Comparison of ENCODE assay signal across 8 cellular contexts in genomic region chr9:85900504-85901201, GRCh38. TPM values are rescaled to one million over a fixed set of nuclear protein-coding genes. Genes with fewer than 3 reads are reported as not detected.
A peak's percentile ranks its signal among the peaks of the same experiment; 100 is the strongest.
DNase-seq lines count a peak whose midpoint lies in the region; ATAC-seq and TF ChIP-seq lines count a peak whose summit lies in the region.

No MANE protein-coding gene starts in this region.

- no peaks in the 10 kb centered on the region for H4K20me1 ChIP-seq in Loucy (ENCODE audit: insufficient read depth, low read length, poor library complexity, severe bottlenecking)

- no peak overlapping the region for H3K4me3 ChIP-seq in Loucy (ENCODE audit: low read length, poor library complexity, severe bottlenecking)
- no peak overlapping the region for H3K4me3 ChIP-seq in uterus

- H3K4me1 ChIP-seq in Loucy (ENCODE audit: insufficient read depth, low read length, poor library complexity, severe bottlenecking) (no peaks in the 10 kb centered on the region), foreskin keratinocyte (no peaks in the 10 kb centered on the region), uterus (no peaks in the 10 kb centered on the region)

- peak; percentile 44 for DNase-seq in activated CD4-positive, CD25-positive, alpha-beta regulatory T cell treated with anti-CD3 and anti-CD28 coated beads, Interleukin-2, amount 50 U/mL, for 72 hours
- DNase-seq in activated CD4-positive, alpha-beta memory T cell treated with anti-CD3 and anti-CD28 coated beads, Interleukin-2, amount 10 ng/mL, durations not matched to agents 7 days and 5 days, result peak; percentile 37
- DNase-seq in foreskin keratinocyte (peak in 1 of 2 donors; percentile 7), NCI-H2081 (lab: John Stamatoyannopoulos, UW) (no peak), uterus (no peak)
- peak; percentile 57 for DNase-seq in stimulated activated CD4-positive, alpha-beta T cell treated with anti-CD3 and anti-CD28 coated beads, Interleukin-15, amount 100 ng/mL, for 24 hours

- H3K4me3 Mint-ChIP-seq in activated CD4-positive, alpha-beta memory T cell treated with anti-CD3 and anti-CD28 coated beads, Interleukin-2, amount 10 ng/mL, durations not matched to agents 7 days and 5 days, result no peak overlapping the region

- no peaks in the 10 kb centered on the region for H3K79me2 ChIP-seq in Loucy (ENCODE audit: insufficient read depth, low read length)

- H3K9me3 Mint-ChIP-seq in activated CD4-positive, alpha-beta memory T cell treated with anti-CD3 and anti-CD28 coated beads, Interleukin-2, amount 10 ng/mL, durations not matched to agents 7 days and 5 days, result no peaks in the 10 kb centered on the region

- H3K36me3 ChIP-seq in Loucy (ENCODE audit: insufficient read depth, low read length) (no peaks in the 10 kb centered on the region), uterus (no peaks in the 10 kb centered on the region)

- no peaks in the 10 kb centered on the region for H3K4me1 Mint-ChIP-seq in activated CD4-positive, alpha-beta memory T cell treated with anti-CD3 and anti-CD28 coated beads, Interleukin-2, amount 10 ng/mL, durations not matched to agents 7 days and 5 days

- TF ChIP-seq POLR2A in uterus (IDR thresholded peaks at IDR 0.05), result no peak

- intact Hi-C loops in uterus (cut with DNase I; ENCODE audit: low total_unique reads), result no loop called here

- H3K9me3 ChIP-seq in Loucy (ENCODE audit: insufficient read depth, low read depth, low read length) (no peaks in the 10 kb centered on the region), uterus (no peaks in the 10 kb centered on the region)

- H3K27me3 Mint-ChIP-seq in activated CD4-positive, alpha-beta memory T cell treated with anti-CD3 and anti-CD28 coated beads, Interleukin-2, amount 10 ng/mL, durations not matched to agents 7 days and 5 days, result peaks cover 4% of the 10 kb centered on the region

- POLR2A ChIA-PET in activated CD4-positive, alpha-beta memory T cell treated with anti-CD3 and anti-CD28 coated beads, Interleukin-2, amount 10 ng/mL, durations not matched to agents 7 days and 5 days (lab: Charles Lee), result no interaction called here

- no peak for ATAC-seq in activated CD4-positive, CD25-positive, alpha-beta regulatory T cell treated with anti-CD3 and anti-CD28 coated beads, Interleukin-2, amount 50 U/mL, for 24 hours
- peak; percentile 74 for ATAC-seq in foreskin keratinocyte

- no peaks in the 10 kb centered on the region for H3K9me2 ChIP-seq in Loucy (replicated peaks; ENCODE audit: low read depth, low read length)

- TF ChIP-seq CTCF in Loucy (conservative IDR thresholded peaks at IDR 0.05; ENCODE audit: low read length) (peak; percentile 64), foreskin keratinocyte (conservative IDR thresholded peaks at IDR 0.05) (peak; percentile 69), uterus (IDR thresholded peaks at IDR 0.05) (no peak)

- H2AFZ ChIP-seq in Loucy (ENCODE audit: low read length), result no peak overlapping the region

- no peaks in the 10 kb centered on the region for H3K27me3 ChIP-seq in Loucy (ENCODE audit: insufficient read depth, low read length, poor library complexity, severe bottlenecking)
- H3K27me3 ChIP-seq in foreskin keratinocyte, result no peaks in the 10 kb centered on the region
- no peaks in the 10 kb centered on the region for H3K27me3 ChIP-seq in uterus

- H3K9ac ChIP-seq in Loucy (ENCODE audit: low read depth, low read length, poor library complexity, severe bottlenecking), result no peak overlapping the region

- no peaks in the 10 kb centered on the region for H3F3A ChIP-seq in Loucy (ENCODE audit: low read depth)

- no peaks in the 10 kb centered on the region for H3K36me3 Mint-ChIP-seq in activated CD4-positive, alpha-beta memory T cell treated with anti-CD3 and anti-CD28 coated beads, Interleukin-2, amount 10 ng/mL, durations not matched to agents 7 days and 5 days (ENCODE audit: low read depth)

- no peak overlapping the region for H3K4me2 ChIP-seq in Loucy (ENCODE audit: low read depth, low read length, poor library complexity, severe bottlenecking)

- CTCF ChIA-PET in activated CD4-positive, alpha-beta memory T cell treated with anti-CD3 and anti-CD28 coated beads, Interleukin-2, amount 10 ng/mL, durations not matched to agents 7 days and 5 days (lab: Charles Lee), result interaction anchor here (1.0 to 1.1 kb wide), 2 partner anchors 8 to 144 kb away, joined by 3 to 4 read pairs; no protein-coding TSS in a partner anchor

- H3K27ac ChIP-seq in foreskin keratinocyte, result no peak overlapping the region
- no peak overlapping the region for H3K27ac ChIP-seq in uterus

- H3K27ac Mint-ChIP-seq in activated CD4-positive, alpha-beta memory T cell treated with anti-CD3 and anti-CD28 coated beads, Interleukin-2, amount 10 ng/mL, durations not matched to agents 7 days and 5 days, result no peak overlapping the region

RNA-seq across cellular contexts. Expression of gene NAA35, which starts 40.3 kb away (rescaled TPM):
- 10 to 100 TPM; 22.0 to 23.3 TPM for total RNA-seq in activated CD4-positive, alpha-beta memory T cell treated with anti-CD3 and anti-CD28 coated beads, Interleukin-2, amount 10 ng/mL, durations not matched to agents 7 days and 5 days
- total RNA-seq in foreskin keratinocyte (22.4 and 24.5 TPM in 2 replicates), uterus (10 to 100 TPM in 3 of 4 donors, 1 to 10 TPM in 1; 4.4 to 48.1 (median 19.6) TPM)
- 9.0 and 11.3 TPM in 2 replicates for polyA plus RNA-seq in foreskin keratinocyte

Comparison
In these comparisons a context has a peak if more than half of its experiments do, and no peak if none do; other contexts are left out.
1. DNase-seq: peak in activated CD4-positive, CD25-positive, alpha-beta regulatory T cell treated with anti-CD3 and anti-CD28 coated beads, Interleukin-2, amount 50 U/mL, for 72 hours (single experiment), activated CD4-positive, alpha-beta memory T cell treated with anti-CD3 and anti-CD28 coated beads, Interleukin-2, amount 10 ng/mL, durations not matched to agents 7 days and 5 days (single experiment) and stimulated activated CD4-positive, alpha-beta T cell treated with anti-CD3 and anti-CD28 coated beads, Interleukin-15, amount 100 ng/mL, for 24 hours (single experiment); none in NCI-H2081 (0 of 2) and uterus (0 of 2).
2. CTCF ChIP-seq: peak in Loucy (single experiment) and foreskin keratinocyte (single experiment); none in uterus (0 of 4).